ENCODE assay signal across 1 cellular context in genomic region chr19:1267441-1268391, GRCh38.
TF ChIP-seq lines count a peak whose summit lies in the region.

No MANE protein-coding gene starts in this region.

TF ChIP-seq in HEK293, 187 proteins besides CTCF, POLR2A, EP300 and RAD21 (continued from another document):
- TF ChIP-seq, protein P1, sequence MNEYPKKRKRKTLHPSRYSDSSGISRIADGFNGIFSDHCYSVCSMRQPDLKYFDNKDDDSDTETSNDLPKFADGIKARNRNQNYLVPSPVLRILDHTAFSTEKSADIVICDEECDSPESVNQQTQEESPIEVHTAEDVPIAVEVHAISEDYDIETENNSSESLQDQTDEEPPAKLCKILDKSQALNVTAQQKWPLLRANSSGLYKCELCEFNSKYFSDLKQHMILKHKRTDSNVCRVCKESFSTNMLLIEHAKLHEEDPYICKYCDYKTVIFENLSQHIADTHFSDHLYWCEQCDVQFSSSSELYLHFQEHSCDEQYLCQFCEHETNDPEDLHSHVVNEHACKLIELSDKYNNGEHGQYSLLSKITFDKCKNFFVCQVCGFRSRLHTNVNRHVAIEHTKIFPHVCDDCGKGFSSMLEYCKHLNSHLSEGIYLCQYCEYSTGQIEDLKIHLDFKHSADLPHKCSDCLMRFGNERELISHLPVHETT (tag by site-specific recombination; IDR thresholded peaks at IDR 0.05): no peak
- TF ChIP-seq SP7 (tag by site-specific recombination; IDR thresholded peaks at IDR 0.05): peak; percentile 58
- peak; percentile 89 for TF ChIP-seq ZBTB8A (tag by site-specific recombination; IDR thresholded peaks at IDR 0.05)
- TF ChIP-seq ZNF398 (tag by site-specific recombination; IDR thresholded peaks at IDR 0.05): peak; percentile 64; the same call in 1 of the 2 replicates
- TF ChIP-seq, protein P2, sequence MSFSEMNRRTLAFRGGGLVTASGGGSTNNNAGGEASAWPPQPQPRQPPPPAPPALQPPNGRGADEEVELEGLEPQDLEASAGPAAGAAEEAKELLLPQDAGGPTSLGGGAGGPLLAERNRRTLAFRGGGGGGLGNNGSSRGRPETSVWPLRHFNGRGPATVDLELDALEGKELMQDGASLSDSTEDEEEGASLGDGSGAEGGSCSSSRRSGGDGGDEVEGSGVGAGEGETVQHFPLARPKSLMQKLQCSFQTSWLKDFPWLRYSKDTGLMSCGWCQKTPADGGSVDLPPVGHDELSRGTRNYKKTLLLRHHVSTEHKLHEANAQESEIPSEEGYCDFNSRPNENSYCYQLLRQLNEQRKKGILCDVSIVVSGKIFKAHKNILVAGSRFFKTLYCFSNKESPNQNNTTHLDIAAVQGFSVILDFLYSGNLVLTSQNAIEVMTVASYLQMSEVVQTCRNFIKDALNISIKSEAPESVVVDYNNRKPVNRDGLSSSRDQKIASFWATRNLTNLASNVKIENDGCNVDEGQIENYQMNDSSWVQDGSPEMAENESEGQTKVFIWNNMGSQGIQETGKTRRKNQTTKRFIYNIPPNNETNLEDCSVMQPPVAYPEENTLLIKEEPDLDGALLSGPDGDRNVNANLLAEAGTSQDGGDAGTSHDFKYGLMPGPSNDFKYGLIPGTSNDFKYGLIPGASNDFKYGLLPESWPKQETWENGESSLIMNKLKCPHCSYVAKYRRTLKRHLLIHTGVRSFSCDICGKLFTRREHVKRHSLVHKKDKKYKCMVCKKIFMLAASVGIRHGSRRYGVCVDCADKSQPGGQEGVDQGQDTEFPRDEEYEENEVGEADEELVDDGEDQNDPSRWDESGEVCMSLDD (tag by site-specific recombination; IDR thresholded peaks at IDR 0.05): peak; percentile 76; the same call in 1 of the 2 replicates
- peak; percentile 34 for TF ChIP-seq GLIS1 (tag by site-specific recombination; IDR thresholded peaks at IDR 0.05)
- no peak for TF ChIP-seq HOXD13 (CRISPR knock-in tag; IDR thresholded peaks at IDR 0.05; ENCODE audit: borderline replicate concordance)
- peak; percentile 56; the same call in 1 of the 2 replicates for TF ChIP-seq ZXDB (tag by site-specific recombination; IDR thresholded peaks at IDR 0.05)
- TF ChIP-seq ZSCAN16 (tag by site-specific recombination; IDR thresholded peaks at IDR 0.05): peak; percentile 92
- TF ChIP-seq ZNF571 (tag by site-specific recombination; IDR thresholded peaks at IDR 0.05): no peak
- peak; percentile 58; the same call in 1 of the 2 replicates for TF ChIP-seq EGR2 (tag by site-specific recombination; IDR thresholded peaks at IDR 0.05; ENCODE audit: low read depth)
- TF ChIP-seq ZNF335 (tag by site-specific recombination; conservative IDR thresholded peaks at IDR 0.05): no peak
- no peak for TF ChIP-seq ZNF777 (tag by site-specific recombination; IDR thresholded peaks at IDR 0.05; ENCODE audit: borderline replicate concordance)
- TF ChIP-seq ZNF610 (tag by site-specific recombination; IDR thresholded peaks at IDR 0.05; ENCODE audit: borderline replicate concordance): peak; percentile 91; the same call in 1 of the 2 replicates
- no peak for TF ChIP-seq ZNF148 (tag by site-specific recombination; IDR thresholded peaks at IDR 0.05; ENCODE audit: borderline replicate concordance)
- 0 out of 2 replicates have a peak, but pooled peaks have one; percentile 23 for TF ChIP-seq ZNF366 (tag by site-specific recombination; conservative IDR thresholded peaks at IDR 0.05)
- TF ChIP-seq PATZ1 (tag by site-specific recombination; IDR thresholded peaks at IDR 0.05): peak; percentile 97
- TF ChIP-seq GLIS2 (tag by site-specific recombination; IDR thresholded peaks at IDR 0.05): peak; percentile 72
- TF ChIP-seq ZNF341 (tag by site-specific recombination; IDR thresholded peaks at IDR 0.05; ENCODE audit: low read depth): peak; percentile 36
- TF ChIP-seq ZNF629 (tag by site-specific recombination; IDR thresholded peaks at IDR 0.05): peak; percentile 59
